In genomic region chr14:66508846-66509621, GRCh38 we compare ENCODE assay signal across 8 cellular contexts. TPM values are rescaled to one million over a fixed set of nuclear protein-coding genes. Genes with fewer than 3 reads are reported as not detected.
DNase-seq lines count a peak whose midpoint lies in the region; ATAC-seq and TF ChIP-seq lines count a peak whose summit lies in the region.

No MANE protein-coding gene starts in this region.

- DNase-seq in Caco-2 = peak; percentile 25 to 41
- peak; percentile 64 for DNase-seq in NCI-H1092 (lab: John Stamatoyannopoulos, UW)
- peak; percentile 61 to 72 for DNase-seq in activated CD4-positive, alpha-beta T cell treated with anti-CD3 and anti-CD28 coated beads, Interleukin-2, amount 50 U/mL, for 48 hours
- peak; percentile 34 for DNase-seq in lung (ENCODE audit: low spot score)
- DNase-seq in stimulated activated CD4-positive, alpha-beta T cell treated with anti-CD3 and anti-CD28 coated beads, Interleukin-4, amount 100 ng/mL, for 48 hours (ENCODE audit: low read depth in 2 of 2) = peak; percentile 33 to 36

- H3K4me3 ChIP-seq in Caco-2 (ENCODE audit: low read depth, low read length) = peak overlapping the region; percentile 64
- peak overlapping the region; percentile 85 for H3K4me3 ChIP-seq in ectodermal cell (ENCODE audit: insufficient read depth, low read depth, low read length)
- H3K4me3 ChIP-seq in lung = peak overlapping the region; percentile 90

- H3K27ac Mint-ChIP-seq in Caco-2 (ENCODE audit: unreplicated experiment) = peak overlapping the region; percentile 64

- CTCF ChIA-PET in Caco-2 (lab: Charles Lee) = interaction anchor here (0.6 kb wide), 2 partner anchors 19 to 273 kb away, joined by 3 to 4 read pairs; no protein-coding TSS in a partner anchor

- no peaks in the 10 kb centered on the region for H3K9me3 ChIP-seq in Caco-2
- no peaks in the 10 kb centered on the region for H3K9me3 ChIP-seq in ectodermal cell (ENCODE audit: control insufficient read depth, low read length)
- no peaks in the 10 kb centered on the region for H3K9me3 ChIP-seq in lung (ENCODE audit: control insufficient read depth in 2 of 2, insufficient read depth in 1 of 2, low read length in 1 of 2)

- ATAC-seq in GM21528 (IDR thresholded peaks at IDR 0.05; ENCODE audit: low FRiP score, unreplicated experiment) (peak; percentile 21), lung (ENCODE audit: insufficient read depth, low FRiP score) (no peak), HG02840 (IDR thresholded peaks at IDR 0.05; ENCODE audit: low FRiP score, unreplicated experiment) (no peak)

- H3K4me1 Mint-ChIP-seq in Caco-2 (ENCODE audit: low read depth, unreplicated experiment) = peaks cover 9% of the 10 kb centered on the region

- no peaks in the 10 kb centered on the region for H3K9me3 Mint-ChIP-seq in Caco-2 (ENCODE audit: unreplicated experiment)

- intact Hi-C loops in Caco-2 (cut with micrococcal nuclease; ENCODE audit: unreplicated experiment) = loop anchor here (5.0 kb wide), 1 partner anchor 152 kb away; no protein-coding TSS in a partner anchor

- no peaks in the 10 kb centered on the region for H3K36me3 Mint-ChIP-seq in Caco-2 (ENCODE audit: insufficient read depth, unreplicated experiment)

- TF ChIP-seq CTCF in Caco-2 (IDR thresholded peaks at IDR 0.05; ENCODE audit: insufficient read depth in 1 of 2, low read depth in 1 of 2, low read length in 1 of 2, severe bottlenecking in 1 of 2, unreplicated experiment in 1 of 2) = no peak
- no peak for TF ChIP-seq CTCF in lung (IDR thresholded peaks at IDR 0.05; ENCODE audit: control extremely low read depth, extremely low read depth)

- H3K4me1 ChIP-seq in Caco-2 = no peaks in the 10 kb centered on the region
- peaks cover 4% of the 10 kb centered on the region for H3K4me1 ChIP-seq in ectodermal cell (ENCODE audit: control insufficient read depth, insufficient read depth, low read length)
- H3K4me1 ChIP-seq in lung (ENCODE audit: control insufficient read depth in 2 of 2, insufficient read depth in 2 of 2, low read length in 2 of 2) = no peaks in the 10 kb centered on the region

- BruUV-seq in Caco-2 (replicated peaks; lab: Mats Ljungman, UMichigan) = no TSS peak

- H3K27me3 ChIP-seq in Caco-2 (replicated peaks; ENCODE audit: control insufficient read depth, insufficient read depth, low read length) (no peaks in the 10 kb centered on the region), ectodermal cell (ENCODE audit: control insufficient read depth, insufficient read depth, low read length, poor library complexity, severe bottlenecking) (peaks cover 24% of the 10 kb centered on the region), lung (ENCODE audit: control insufficient read depth, insufficient read depth) (no peaks in the 10 kb centered on the region)

- peak overlapping the region; percentile 58 for H3K27ac ChIP-seq in ectodermal cell (ENCODE audit: insufficient read depth, low read depth, low read length, poor library complexity, severe bottlenecking)
- peak overlapping the region; percentile 88 to 97 for H3K27ac ChIP-seq in lung (ENCODE audit: low read depth in 1 of 2, low read length in 1 of 2)

- H3K36me3 ChIP-seq in Caco-2 (ENCODE audit: control insufficient read depth, insufficient read depth, low read length) (no peaks in the 10 kb centered on the region), ectodermal cell (ENCODE audit: control insufficient read depth, insufficient read depth, low read length) (no peaks in the 10 kb centered on the region), lung (ENCODE audit: control insufficient read depth in 2 of 2, insufficient read depth in 2 of 2, low read length in 2 of 2) (no peaks in the 10 kb centered on the region)

- peak overlapping the region; percentile 92 for H3K4me3 Mint-ChIP-seq in Caco-2 (ENCODE audit: unreplicated experiment)

- WGBS in ectodermal cell, 2 experiments = 0% methylated on average over 57 of the region's 57 CpGs
- 1% methylated on average over 50 to 57 of the region's 57 CpGs for WGBS in lung, 2 donors

- POLR2A ChIA-PET in Caco-2 (lab: Charles Lee) = interaction anchor here (0.6 kb wide), 1 partner anchor 10 kb away, joined by 3 read pairs; no protein-coding TSS in a partner anchor

- peaks cover 14% of the 10 kb centered on the region for H3K27me3 Mint-ChIP-seq in Caco-2 (ENCODE audit: insufficient read depth, unreplicated experiment)

RNA-seq across cellular contexts. Expression of gene GPHN, which starts 1.1 kb away (rescaled TPM):
- total RNA-seq in Caco-2 (2022) = 11.3 and 12.4 TPM in 2 replicates
- 28.7 TPM for polyA plus RNA-seq in ectodermal cell (2013, experiment 1 of 4)
- polyA plus RNA-seq in ectodermal cell (2013, experiment 2 of 4) = 25.2 TPM
- polyA plus RNA-seq in ectodermal cell (2013, experiment 3 of 4) = 24.2 TPM
- polyA plus RNA-seq in ectodermal cell (2013, experiment 4 of 4) = 26.8 TPM
- total RNA-seq in lung = 10 to 100 TPM; 31.1 to 57.6 TPM
- 10 to 100 TPM in 1 of 2 donors, 1 to 10 TPM in 1; 9.1 to 36.8 TPM for polyA plus RNA-seq in lung

RNA-seq across cellular contexts. Expression of gene CCDC196, which starts 22.9 kb away (rescaled TPM):
- total RNA-seq in Caco-2 (2022) (not detected in 2 replicates), lung (not detected)
- not detected for polyA plus RNA-seq in ectodermal cell (2013, experiment 1 of 4)
- polyA plus RNA-seq in ectodermal cell (2013, experiment 2 of 4) = not detected
- polyA plus RNA-seq in ectodermal cell (2013, experiment 3 of 4) = not detected
- not detected for polyA plus RNA-seq in ectodermal cell (2013, experiment 4 of 4)
- polyA plus RNA-seq in lung = not detected
